In genomic region chr2:210991107-210991506, GRCh38 we compare ENCODE assay signal across 21 cellular contexts.
DNase-seq lines count a peak whose midpoint lies in the region; ATAC-seq, FAIRE-seq and TF ChIP-seq lines count a peak whose summit lies in the region.
"Had no signal": no experiment of that assay in that cellular context is flagged by ENCODE, and none has a peak within 500 bp of the region (broad histone marks: within the 10 kb centered on the region; RNA-seq: fewer than 3 reads in every experiment).

No MANE protein-coding gene starts in this region.

- 11% methylated on average over 3 of the region's 3 CpGs for WGBS in A549 (ENCODE audit: missing lambda C conversion rate)

- H3K27me3 Mint-ChIP-seq in activated T-cell treated with anti-CD3 and anti-CD28 coated beads, Interleukin-2, amount 50 U/mL, for 72 hours (ENCODE audit: low read depth), result no peaks in the 10 kb centered on the region
- H3K27me3 Mint-ChIP-seq: B cell; CD4-positive, alpha-beta T cell; CD8-positive, alpha-beta memory T cell had no signal

- H3K27ac Mint-ChIP-seq in activated T-cell treated with anti-CD3 and anti-CD28 coated beads, Interleukin-2, amount 50 U/mL, for 72 hours, result no peak overlapping the region
- no peak overlapping the region for H3K27ac Mint-ChIP-seq in stimulated activated effector memory CD8-positive, alpha-beta T cell treated with anti-CD3 and anti-CD28 coated beads, Interleukin-12 subunit alpha, Interleukin-12 subunit beta, amount 100 ng/mL, for 72 hours
- H3K27ac Mint-ChIP-seq: B cell; CD14-positive monocyte; CD4-positive, alpha-beta T cell; CD8-positive, alpha-beta memory T cell; GM23338; H9 had no signal

- TF ChIP-seq EP300 in A549 (IDR thresholded peaks at IDR 0.05), result no peak

- no TSS peak for BruUV-seq in endothelial cell of umbilical vein (replicated peaks; lab: Mats Ljungman, UMichigan)

- DNase-seq in A549 (ENCODE audit: low read depth in 1 of 2, low spot score in 1 of 2) (no peak), ELR (ENCODE audit: low read depth) (peak; percentile 15), endothelial cell of umbilical vein (ENCODE audit: low read depth, low spot score) (peak; percentile 38), thoracic aorta (ENCODE audit: low spot score) (no peak)
- no peak for DNase-seq in activated T-cell treated with anti-CD3 and anti-CD28 coated beads, Interleukin-2, amount 50 U/mL, for 72 hours
- DNase-seq in stimulated activated effector memory CD8-positive, alpha-beta T cell treated with anti-CD3 and anti-CD28 coated beads, Interleukin-12 subunit alpha, Interleukin-12 subunit beta, amount 100 ng/mL, for 72 hours (ENCODE audit: low spot score in 2 of 2), result no peak
- DNase-seq: CD4-positive, alpha-beta T cell; CD8-positive, alpha-beta memory T cell; DMS 273 treated with DMSO at 0.1 percent for 48 hours; DMS79; EL; GF-D8; H9 had no signal

- H3K4me1 ChIP-seq in A549 (no peaks in the 10 kb centered on the region), endothelial cell of umbilical vein (ENCODE audit: control insufficient read depth, extremely low read depth, insufficient read depth, low read length) (peaks cover 15% of the 10 kb centered on the region), thoracic aorta (ENCODE audit: control insufficient read depth in 1 of 2, low read depth in 2 of 2) (peaks cover 4 to 10% of the 10 kb centered on the region in 2 donors)
- H3K4me1 ChIP-seq: BLaER1 had no signal

- ATAC-seq in A549 (no peak), thoracic aorta (ENCODE audit: insufficient number of reproducible peaks, low FRiP score, low read depth) (no peak)
- ATAC-seq in activated T-cell treated with anti-CD3 and anti-CD28 coated beads, Interleukin-2, amount 50 U/mL, for 72 hours (replicated peaks in 1 of 2), result no peak
- ATAC-seq in stimulated activated effector memory CD8-positive, alpha-beta T cell treated with anti-CD3 and anti-CD28 coated beads, Interleukin-12 subunit alpha, Interleukin-12 subunit beta, amount 100 ng/mL, for 72 hours, result no peak
- ATAC-seq: GM23338, HCT116 had no signal

- FAIRE-seq in A549 (lab: Jason Lieb, UNC) (no peak), endothelial cell of umbilical vein (lab: Jason Lieb, UNC) (no peak)
- FAIRE-seq: D721Med, GM12891, GM18507 had no signal

- H3K4me2 ChIP-seq in A549 (no peak overlapping the region), endothelial cell of umbilical vein (ENCODE audit: insufficient read depth, low read length) (peak overlapping the region; percentile 55)
- H3K4me2 ChIP-seq: BLaER1, GM23338 had no signal

- H2AFZ ChIP-seq in endothelial cell of umbilical vein (ENCODE audit: low read depth, low read length), result peak overlapping the region; percentile 57
- H2AFZ ChIP-seq: GM23338 had no signal

- H3K27me3 ChIP-seq in endothelial cell of umbilical vein (ENCODE audit: control insufficient read depth in 2 of 2, insufficient read depth in 2 of 2, low read length in 2 of 2), result no peaks in the 10 kb centered on the region
- H3K27me3 ChIP-seq in thoracic aorta (replicated peaks; ENCODE audit: insufficient read depth), result no peaks in the 10 kb centered on the region
- H3K27me3 ChIP-seq: BLaER1 had no signal

- H3K79me2 ChIP-seq in endothelial cell of umbilical vein (ENCODE audit: control insufficient read depth, insufficient read depth, low read length), result no peaks in the 10 kb centered on the region

- H3K27ac ChIP-seq in A549 (no peak overlapping the region), endothelial cell of umbilical vein (ENCODE audit: insufficient read depth, low read depth, low read length) (no peak overlapping the region), thoracic aorta (no peak overlapping the region)
- H3K27ac ChIP-seq: BLaER1 had no signal

- TF ChIP-seq CTCF in A549 (IDR thresholded peaks at IDR 0.05) (no peak), endothelial cell of umbilical vein (IDR thresholded peaks at IDR 0.05; ENCODE audit: extremely low read depth in 1 of 2, insufficient read depth in 1 of 2, low read depth in 1 of 2, low read length in 2 of 2) (no peak), thoracic aorta (IDR thresholded peaks at IDR 0.05) (no peak)

- H3K36me3 Mint-ChIP-seq in activated T-cell treated with anti-CD3 and anti-CD28 coated beads, Interleukin-2, amount 50 U/mL, for 72 hours (ENCODE audit: insufficient read depth in 2 of 2), result peaks cover 0 to 2% of the 10 kb centered on the region in 2 donors
- no peaks in the 10 kb centered on the region for H3K36me3 Mint-ChIP-seq in stimulated activated effector memory CD8-positive, alpha-beta T cell treated with anti-CD3 and anti-CD28 coated beads, Interleukin-12 subunit alpha, Interleukin-12 subunit beta, amount 100 ng/mL, for 72 hours
- H3K36me3 Mint-ChIP-seq: CD14-positive monocyte; CD8-positive, alpha-beta memory T cell had no signal

- H3K4me3 ChIP-seq in A549, result no peak overlapping the region
- no peak overlapping the region for H3K4me3 ChIP-seq in endothelial cell of umbilical vein (replicated peaks in 1 of 3; ENCODE audit: insufficient read depth in 1 of 3, low read depth in 1 of 3, low read length in 3 of 3)
- peak overlapping the region; percentile 39 for H3K4me3 ChIP-seq in thoracic aorta
- H3K4me3 ChIP-seq: BLaER1, GM23338 had no signal

- H3K4me1 Mint-ChIP-seq in activated T-cell treated with anti-CD3 and anti-CD28 coated beads, Interleukin-2, amount 50 U/mL, for 72 hours (ENCODE audit: low read depth), result no peaks in the 10 kb centered on the region
- H3K4me1 Mint-ChIP-seq in stimulated activated effector memory CD8-positive, alpha-beta T cell treated with anti-CD3 and anti-CD28 coated beads, Interleukin-12 subunit alpha, Interleukin-12 subunit beta, amount 100 ng/mL, for 72 hours, result no peaks in the 10 kb centered on the region
- H3K4me1 Mint-ChIP-seq: B cell; CD14-positive monocyte; CD8-positive, alpha-beta memory T cell; GM23338; H9 had no signal

- H3K9me3 ChIP-seq in A549 (no peaks in the 10 kb centered on the region), endothelial cell of umbilical vein (replicated peaks; ENCODE audit: control insufficient read depth, insufficient read depth, low read length) (no peaks in the 10 kb centered on the region), thoracic aorta (peaks cover 3% of the 10 kb centered on the region)
- H3K9me3 ChIP-seq: BLaER1 had no signal

- H3K36me3 ChIP-seq in endothelial cell of umbilical vein (ENCODE audit: control insufficient read depth in 2 of 2, extremely low read depth in 1 of 2, insufficient read depth in 2 of 2, low read length in 2 of 2) (no peaks in the 10 kb centered on the region), thoracic aorta (no peaks in the 10 kb centered on the region)
- H3K36me3 ChIP-seq: BLaER1 had no signal

- H3K9me1 ChIP-seq in endothelial cell of umbilical vein (replicated peaks; ENCODE audit: control insufficient read depth, extremely low read depth, insufficient read depth, low read length), result no peaks in the 10 kb centered on the region

- no peak overlapping the region for H3K9ac ChIP-seq in endothelial cell of umbilical vein (replicated peaks; ENCODE audit: extremely low read depth, insufficient read depth, low read length)
- H3K9ac ChIP-seq: BLaER1 had no signal

- POLR2A ChIA-PET in A549 (lab: Yijun Ruan, JAX), result no interaction called here
- POLR2A ChIA-PET in endothelial cell of umbilical vein (lab: Charles Lee), result no interaction called here

- CTCF ChIA-PET in A549 (lab: Yijun Ruan, JAX), result no interaction called here
- CTCF ChIA-PET in endothelial cell of umbilical vein (lab: Charles Lee), result interaction anchor here (0.6 kb wide), 1 partner anchor 360 kb away, joined by 4 read pairs; no protein-coding TSS in a partner anchor

- intact Hi-C loops in endothelial cell of umbilical vein (cut with micrococcal nuclease), result no loop called here

- dilution Hi-C loops in endothelial cell of umbilical vein (cut with MboI; ENCODE audit: extremely low pct_ligation_motif_present, low sequenced_read_pairs), result no loop called here

- TF ChIP-seq POLR2A in A549 (IDR thresholded peaks at IDR 0.05; ENCODE audit: low read length), result no peak
- no peak for TF ChIP-seq POLR2A in endothelial cell of umbilical vein (IDR thresholded peaks at IDR 0.05; ENCODE audit: low read depth, low read length)

- no peak for TF ChIP-seq RAD21 in A549 (conservative IDR thresholded peaks at IDR 0.05 in 1 of 2, IDR thresholded peaks at IDR 0.05 in 1 of 2)

- H4K20me1 ChIP-seq in endothelial cell of umbilical vein (replicated peaks; ENCODE audit: control insufficient read depth, extremely low read depth, insufficient read depth, low read length), result no peaks in the 10 kb centered on the region
- H4K20me1 ChIP-seq: BLaER1 had no signal

- no peak overlapping the region for H3K4me3 Mint-ChIP-seq in activated T-cell treated with anti-CD3 and anti-CD28 coated beads, Interleukin-2, amount 50 U/mL, for 72 hours
- no peak overlapping the region for H3K4me3 Mint-ChIP-seq in stimulated activated effector memory CD8-positive, alpha-beta T cell treated with anti-CD3 and anti-CD28 coated beads, Interleukin-12 subunit alpha, Interleukin-12 subunit beta, amount 100 ng/mL, for 72 hours
- H3K4me3 Mint-ChIP-seq: B cell; CD14-positive monocyte; CD4-positive, alpha-beta T cell; CD8-positive, alpha-beta memory T cell; GM23338; H9 had no signal

- H3K9me3 Mint-ChIP-seq in activated T-cell treated with anti-CD3 and anti-CD28 coated beads, Interleukin-2, amount 50 U/mL, for 72 hours, result peaks cover 8 to 13% of the 10 kb centered on the region in 2 donors
- H3K9me3 Mint-ChIP-seq in stimulated activated effector memory CD8-positive, alpha-beta T cell treated with anti-CD3 and anti-CD28 coated beads, Interleukin-12 subunit alpha, Interleukin-12 subunit beta, amount 100 ng/mL, for 72 hours, result peaks cover 34% of the 10 kb centered on the region

TF ChIP-seq in A549, 52 proteins besides CTCF, POLR2A, EP300 and RAD21:
- TF ChIP-seq MAFK (IDR thresholded peaks at IDR 0.05; ENCODE audit: partially characterized antibody) (peak; percentile 29), EHF (CRISPR knock-in tag; IDR thresholded peaks at IDR 0.05) (no peak)
TF ChIP-seq in A549: peak in this region for 1.

TF ChIP-seq in endothelial cell of umbilical vein, 7 proteins besides CTCF, POLR2A, EP300 and RAD21:
- TF ChIP-seq GATA2 (IDR thresholded peaks at IDR 0.05; ENCODE audit: insufficient read depth, insufficient read length, low read depth, low read length) (no peak), EZH2 (IDR thresholded peaks at IDR 0.05; ENCODE audit: borderline replicate concordance, low read depth, low read length, severe bottlenecking) (no peak), MAX (IDR thresholded peaks at IDR 0.05; ENCODE audit: insufficient read depth, insufficient read length) (no peak), POLR2AphosphoS5 (IDR thresholded peaks at IDR 0.05; ENCODE audit: insufficient read depth, low read depth, low read length) (no peak), MYC (IDR thresholded peaks at IDR 0.05; ENCODE audit: low read depth, low read length) (no peak), JUN (IDR thresholded peaks at IDR 0.05; ENCODE audit: borderline replicate concordance, insufficient read depth, insufficient read length, low read depth) (no peak), FOS (IDR thresholded peaks at IDR 0.05; ENCODE audit: borderline replicate concordance, insufficient read depth, low read length) (no peak)

Comparison
In these comparisons a context has a peak if more than half of its experiments do, and no peak if none do; other contexts are left out.
1. DNase-seq: peak in ELR (single experiment) and endothelial cell of umbilical vein (single experiment); none in A549 (0 of 2), thoracic aorta (single experiment), activated T-cell treated with anti-CD3 and anti-CD28 coated beads, Interleukin-2, amount 50 U/mL, for 72 hours (0 of 2) and stimulated activated effector memory CD8-positive, alpha-beta T cell treated with anti-CD3 and anti-CD28 coated beads, Interleukin-12 subunit alpha, Interleukin-12 subunit beta, amount 100 ng/mL, for 72 hours (0 of 2).